Comparison of ENCODE assay signal across 13 cellular contexts in the genomic region with DNA sequence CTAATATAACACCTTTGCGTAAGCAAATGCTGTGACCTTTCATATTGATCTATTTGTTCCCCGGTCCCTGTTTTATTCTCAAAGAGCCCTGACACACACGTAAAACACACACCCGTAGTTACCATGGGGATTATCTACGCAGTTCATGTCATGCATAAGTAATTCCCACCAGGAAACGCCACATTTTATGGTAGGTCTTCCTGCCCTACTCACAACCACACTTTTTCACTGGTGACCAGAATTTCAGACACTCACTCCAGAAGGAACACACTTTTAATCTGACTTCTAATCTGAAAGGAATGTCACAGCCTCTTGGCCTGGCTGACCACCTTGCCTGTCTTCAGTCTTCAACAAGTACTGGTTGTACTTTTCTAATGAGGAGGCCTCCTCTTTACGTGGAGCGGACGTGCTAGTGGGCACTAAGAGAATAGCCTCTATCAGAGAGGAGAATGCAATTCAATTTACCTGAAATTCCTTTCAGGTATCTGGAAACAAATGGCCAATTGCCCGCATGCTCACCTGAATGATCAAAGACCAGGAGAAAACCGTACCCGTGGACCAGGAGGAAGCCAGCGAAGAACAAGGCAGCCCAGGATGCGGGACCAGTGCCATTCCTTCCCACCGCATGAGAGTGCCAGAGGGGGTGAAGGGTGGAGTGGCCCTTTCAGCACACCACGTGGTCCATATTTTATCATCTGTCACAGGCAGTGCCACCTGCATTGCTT. TPM values are rescaled to one million over a fixed set of nuclear protein-coding genes. Genes with fewer than 3 reads are reported as not detected.
A peak's percentile ranks its signal among the peaks of the same experiment; 100 is the strongest.
DNase-seq lines count a peak whose midpoint lies in the region; ATAC-seq and TF ChIP-seq lines count a peak whose summit lies in the region.
"Had no signal": no experiment of that assay in that cellular context is flagged by ENCODE, and none has a peak within 500 bp of the region (broad histone marks: within the 10 kb centered on the region; RNA-seq: fewer than 3 reads in every experiment).

No MANE protein-coding gene starts in this region.

- H3K4me1 Mint-ChIP-seq in T-helper 17 cell, result peaks cover 29% of the 10 kb centered on the region

- DNase-seq in cardiac muscle cell (ENCODE audit: low read depth in 1 of 2, low spot score in 1 of 2) (peak; percentile 26 to 30), heart right ventricle (no peak), colonic mucosa (peak; percentile 64), lung microvascular endothelial cell (ENCODE audit: low read depth in 2 of 2) (peak; percentile 80 to 96), T-helper 17 cell (no peak), GOT3 (lab: John Stamatoyannopoulos, UW) (no peak)
- DNase-seq: activated naive CD8-positive, alpha-beta T cell treated with anti-CD3 and anti-CD28 coated beads, Interleukin-2, amount 10 ng/mL, durations not matched to agents 7 days and 5 days; dorsolateral prefrontal cortex; NCI-H2081 treated with DMSO at 0.1 percent for 48 hours; OCI-M1 had no signal

- ATAC-seq in heart right ventricle (no peak), GM21526 (IDR thresholded peaks at IDR 0.05; ENCODE audit: low FRiP score, unreplicated experiment) (no peak), T-helper 17 cell (no peak), GM21367 (IDR thresholded peaks at IDR 0.05; ENCODE audit: unreplicated experiment) (no peak)

- TF ChIP-seq CTCF in cardiac muscle cell (IDR thresholded peaks at IDR 0.05; ENCODE audit: low read depth, low read length) (no peak), heart right ventricle (IDR thresholded peaks at IDR 0.05) (no peak), colonic mucosa (IDR thresholded peaks at IDR 0.05) (no peak)

- H3K4me1 ChIP-seq in cardiac muscle cell (ENCODE audit: low read depth) (peaks cover 24% of the 10 kb centered on the region), heart right ventricle (peaks cover 0 to 20% (median 6%) of the 10 kb centered on the region in 9 donors), colonic mucosa (no peaks in the 10 kb centered on the region)

- no peak overlapping the region for H3K4me3 Mint-ChIP-seq in T-helper 17 cell
- H3K4me3 Mint-ChIP-seq: activated naive CD8-positive, alpha-beta T cell treated with anti-CD3 and anti-CD28 coated beads, Interleukin-2, amount 10 ng/mL, durations not matched to agents 7 days and 5 days had no signal

- peaks cover 13% of the 10 kb centered on the region for H3K36me3 Mint-ChIP-seq in T-helper 17 cell (ENCODE audit: low read depth)

- no peaks in the 10 kb centered on the region for H3K27me3 ChIP-seq in cardiac muscle cell
- H3K27me3 ChIP-seq in heart right ventricle, result no peaks in the 10 kb centered on the region
- H3K27me3 ChIP-seq in colonic mucosa, result no peaks in the 10 kb centered on the region
- H3K27me3 ChIP-seq: dorsolateral prefrontal cortex, thyroid gland had no signal

- H3K9me3 ChIP-seq in cardiac muscle cell (ENCODE audit: low read depth) (no peaks in the 10 kb centered on the region), heart right ventricle (no peaks in the 10 kb centered on the region), colonic mucosa (no peaks in the 10 kb centered on the region), T-helper 17 cell (ENCODE audit: control insufficient read depth, low read length, poor library complexity, severe bottlenecking) (no peaks in the 10 kb centered on the region)
- H3K9me3 ChIP-seq: thyroid gland had no signal

- intact Hi-C loops in heart right ventricle (cut with DNase I) (no loop called here), colonic mucosa (cut with DNase I) (no loop called here)

- H3K27ac ChIP-seq in cardiac muscle cell (peak overlapping the region; percentile 53), heart right ventricle (no peak overlapping the region), colonic mucosa (peak overlapping the region; percentile 38)
- H3K27ac ChIP-seq: dorsolateral prefrontal cortex, thyroid gland had no signal

- no peaks in the 10 kb centered on the region for H3K27me3 Mint-ChIP-seq in T-helper 17 cell
- H3K27me3 Mint-ChIP-seq: activated naive CD8-positive, alpha-beta T cell treated with anti-CD3 and anti-CD28 coated beads, Interleukin-2, amount 10 ng/mL, durations not matched to agents 7 days and 5 days had no signal

- H3K9ac ChIP-seq in colonic mucosa (ENCODE audit: low read depth in 2 of 2, low read length in 2 of 2), result peak overlapping the region in 1 of 2 donors; percentile 39

- H3K36me3 ChIP-seq in cardiac muscle cell, result peaks cover 3% of the 10 kb centered on the region
- peaks cover 0 to 48% (median 3%) of the 10 kb centered on the region in 9 donors for H3K36me3 ChIP-seq in heart right ventricle
- no peaks in the 10 kb centered on the region for H3K36me3 ChIP-seq in colonic mucosa

- no peak overlapping the region for H3K27ac Mint-ChIP-seq in T-helper 17 cell
- H3K27ac Mint-ChIP-seq: activated naive CD8-positive, alpha-beta T cell treated with anti-CD3 and anti-CD28 coated beads, Interleukin-2, amount 10 ng/mL, durations not matched to agents 7 days and 5 days had no signal

- WGBS in heart right ventricle, 2 donors, result 84 to 90% methylated on average over 16 of the region's 16 CpGs

- H3K4me3 ChIP-seq in cardiac muscle cell (no peak overlapping the region), heart right ventricle (no peak overlapping the region), colonic mucosa (no peak overlapping the region)
- H3K4me3 ChIP-seq: dorsolateral prefrontal cortex, thyroid gland had no signal

RNA-seq across cellular contexts. Expression of a gene that starts 46.6 kb away (rescaled TPM):
- total RNA-seq in cardiac muscle cell (13.6 and 15.7 TPM in 2 replicates), heart right ventricle (10 to 100 TPM; 11.4 to 29.2 (median 17.4) TPM), colonic mucosa (10 to 100 TPM; 52.4 to 62.8 TPM), lung microvascular endothelial cell (10.7 and 27.8 TPM in 2 replicates), T-helper 17 cell (10 to 100 TPM; 15.5 to 28.3 TPM)
- polyA plus RNA-seq in cardiac muscle cell (6.0 and 8.8 TPM in 2 replicates), heart right ventricle (10 to 100 TPM in 1 of 2 donors, 1 to 10 TPM in 1; 3.8 to 18.7 TPM)

Comparison
In these comparisons a context has a peak if more than half of its experiments do, and no peak if none do; other contexts are left out.
1. DNase-seq: peak in cardiac muscle cell (2 of 2), colonic mucosa (single experiment) and lung microvascular endothelial cell (2 of 2); none in heart right ventricle (0 of 2), T-helper 17 cell (0 of 3) and GOT3 (single experiment).
2. H3K27ac ChIP-seq: peak in cardiac muscle cell (single experiment) and colonic mucosa (single experiment); none in heart right ventricle (0 of 10).